In genomic region chr6:53825514-53826321, GRCh38 we compare ENCODE assay signal across 18 cellular contexts. TPM values are rescaled to one million over a fixed set of nuclear protein-coding genes. Genes with fewer than 3 reads are reported as not detected.
DNase-seq lines count a peak whose midpoint lies in the region; ATAC-seq, FAIRE-seq and TF ChIP-seq lines count a peak whose summit lies in the region.
"Had no signal": no experiment of that assay in that cellular context is flagged by ENCODE, and none has a peak within 500 bp of the region (broad histone marks: within the 10 kb centered on the region; RNA-seq: fewer than 3 reads in every experiment).

No MANE protein-coding gene starts in this region.

- POLR2A ChIA-PET in GM12878 (lab: Charles Lee): no interaction called here

- H3K4me1 ChIP-seq in GM12878 (ENCODE audit: control insufficient read depth, insufficient read depth, low read length) (no peaks in the 10 kb centered on the region), thoracic aorta (ENCODE audit: control insufficient read depth in 1 of 2, low read depth in 2 of 2) (peaks cover 29 to 85% of the 10 kb centered on the region in 2 donors)
- H3K4me1 ChIP-seq: BLaER1 treated with 17β-estradiol and CSF1 and Interleukin-3, amounts not matched to agents 10 nM and 100 nM; right lobe of liver had no signal

- H3K4me3 ChIP-seq in GM12878 (no peak overlapping the region), thoracic aorta (peak overlapping the region; percentile 64)
- H3K4me3 ChIP-seq: BLaER1 treated with 17β-estradiol and CSF1 and Interleukin-3, amounts not matched to agents 10 nM and 100 nM; right lobe of liver; vagina had no signal

- ATAC-seq in GM18907 (IDR thresholded peaks at IDR 0.05; ENCODE audit: unreplicated experiment): peak; percentile 70
- ATAC-seq in HG02798 (IDR thresholded peaks at IDR 0.05; ENCODE audit: poor library complexity, unreplicated experiment): peak; percentile 60
- peak; percentile 51 for ATAC-seq in GM12878
- no peak for ATAC-seq in thoracic aorta (ENCODE audit: insufficient number of reproducible peaks, low FRiP score, low read depth)
- ATAC-seq: activated T-helper 17 cell treated with anti-CD3 and anti-CD28 coated beads, Interleukin-2, amount 50 U/mL, for 72 hours; right lobe of liver; T-cell; WTC11 had no signal

- H2AFZ ChIP-seq in GM12878 (ENCODE audit: control insufficient read depth, low read depth, low read length): no peak overlapping the region

- no peak overlapping the region for H3K9ac ChIP-seq in GM12878 (ENCODE audit: control insufficient read depth, insufficient read depth, low read length)
- H3K9ac ChIP-seq: BLaER1 treated with 17β-estradiol and CSF1 and Interleukin-3, amounts not matched to agents 10 nM and 100 nM had no signal

- H3K27me3 Mint-ChIP-seq in activated naive CD4-positive, alpha-beta T cell treated with anti-CD3 and anti-CD28 coated beads for 36 hours (ENCODE audit: low read depth): no peaks in the 10 kb centered on the region
- H3K27me3 Mint-ChIP-seq: activated T-helper 17 cell treated with anti-CD3 and anti-CD28 coated beads, Interleukin-2, amount 50 U/mL, for 72 hours; T-cell had no signal

- no peak overlapping the region for H3K27ac Mint-ChIP-seq in activated naive CD4-positive, alpha-beta T cell treated with anti-CD3 and anti-CD28 coated beads for 36 hours
- H3K27ac Mint-ChIP-seq: activated T-helper 17 cell treated with anti-CD3 and anti-CD28 coated beads, Interleukin-2, amount 50 U/mL, for 72 hours; T-cell; WTC11 had no signal

- no peak for FAIRE-seq in GM12878 (lab: Jason Lieb, UNC)

- no peak for TF ChIP-seq CTCF in GM12878 (IDR thresholded peaks at IDR 0.05 in 2 of 3, conservative IDR thresholded peaks at IDR 0.05 in 1 of 3; ENCODE audit: control insufficient read depth in 2 of 3, extremely low read depth in 1 of 3, insufficient read depth in 1 of 3, low read depth in 3 of 3, low read length in 3 of 3)
- TF ChIP-seq CTCF in thoracic aorta (IDR thresholded peaks at IDR 0.05): no peak
- no peak for TF ChIP-seq CTCF in GM13977 (IDR thresholded peaks at IDR 0.05; ENCODE audit: extremely low read depth, insufficient read depth, missing control alignments)

- H3K36me3 ChIP-seq in GM12878 (ENCODE audit: control insufficient read depth in 2 of 2, insufficient read depth in 2 of 2, low read length in 1 of 2) (no peaks in the 10 kb centered on the region), thoracic aorta (no peaks in the 10 kb centered on the region)
- H3K36me3 ChIP-seq: BLaER1 treated with 17β-estradiol and CSF1 and Interleukin-3, amounts not matched to agents 10 nM and 100 nM; right lobe of liver; vagina had no signal

- TF ChIP-seq POLR2A in GM12878 (IDR thresholded peaks at IDR 0.05; ENCODE audit: low read depth, low read length): no peak

- intact Hi-C loops in GM12878 (cut with micrococcal nuclease; ENCODE audit: unreplicated experiment): no loop called here
- intact Hi-C loops in activated naive CD4-positive, alpha-beta T cell treated with anti-CD3 and anti-CD28 coated beads for 36 hours (cut with micrococcal nuclease): no loop called here

- TF ChIP-seq RAD21 in GM12878 (IDR thresholded peaks at IDR 0.05; ENCODE audit: insufficient read depth, low read depth, low read length): no peak

- H3K4me1 Mint-ChIP-seq in activated naive CD4-positive, alpha-beta T cell treated with anti-CD3 and anti-CD28 coated beads for 36 hours (ENCODE audit: low read depth): peaks cover 3% of the 10 kb centered on the region

- no peaks in the 10 kb centered on the region for H3K79me2 ChIP-seq in GM12878 (ENCODE audit: control insufficient read depth, insufficient read depth, low read length)

- H4K20me1 ChIP-seq in GM12878 (ENCODE audit: control insufficient read depth, insufficient read depth): no peaks in the 10 kb centered on the region

- no peaks in the 10 kb centered on the region for H3K36me3 Mint-ChIP-seq in activated naive CD4-positive, alpha-beta T cell treated with anti-CD3 and anti-CD28 coated beads for 36 hours (ENCODE audit: low read depth)
- H3K36me3 Mint-ChIP-seq: WTC11 had no signal

- no peak for DNase-seq in GM12878 (ENCODE audit: low read depth, low spot score)
- DNase-seq in thoracic aorta (ENCODE audit: low spot score): no peak
- DNase-seq in activated naive CD4-positive, alpha-beta T cell treated with anti-CD3 and anti-CD28 coated beads for 36 hours: no peak
- DNase-seq in GM13977 (ENCODE audit: low spot score): no peak
- no peak for DNase-seq in GOT3 (lab: John Stamatoyannopoulos, UW)
- DNase-seq: DMS53, H9, islet precursor cell, NCI-H187 treated with DMSO at 0.1 percent for 48 hours, right lobe of liver, T-cell had no signal

- CTCF ChIA-PET in GM12878 (lab: Yijun Ruan, JAX): interaction anchor here (0.7 kb wide), 1 partner anchor 107 kb away, joined by 3 read pairs; no protein-coding TSS in a partner anchor
- CTCF ChIA-PET in activated naive CD4-positive, alpha-beta T cell treated with anti-CD3 and anti-CD28 coated beads for 36 hours (lab: Charles Lee): no interaction called here

- H3K27ac ChIP-seq in GM12878 (ENCODE audit: control insufficient read depth, insufficient read depth) (no peak overlapping the region), thoracic aorta (peak overlapping the region; percentile 15 to 60)
- H3K27ac ChIP-seq: BLaER1 treated with 17β-estradiol and CSF1 and Interleukin-3, amounts not matched to agents 10 nM and 100 nM; right lobe of liver; RWPE1; vagina had no signal

- H3K27me3 ChIP-seq in GM12878 (replicated peaks in 1 of 2; ENCODE audit: control insufficient read depth in 2 of 2, insufficient read depth in 2 of 2, low read length in 1 of 2): no peaks in the 10 kb centered on the region
- no peaks in the 10 kb centered on the region for H3K27me3 ChIP-seq in thoracic aorta (replicated peaks; ENCODE audit: insufficient read depth)
- H3K27me3 ChIP-seq: BLaER1 treated with 17β-estradiol and CSF1 and Interleukin-3, amounts not matched to agents 10 nM and 100 nM; right lobe of liver; vagina had no signal

- no peak overlapping the region for H3K4me3 Mint-ChIP-seq in activated naive CD4-positive, alpha-beta T cell treated with anti-CD3 and anti-CD28 coated beads for 36 hours
- H3K4me3 Mint-ChIP-seq: activated T-helper 17 cell treated with anti-CD3 and anti-CD28 coated beads, Interleukin-2, amount 50 U/mL, for 72 hours; H9; T-cell; WTC11 had no signal

- no peak overlapping the region for H3K4me2 ChIP-seq in GM12878 (ENCODE audit: control insufficient read depth, insufficient read depth)
- H3K4me2 ChIP-seq: BLaER1 treated with 17β-estradiol and CSF1 and Interleukin-3, amounts not matched to agents 10 nM and 100 nM had no signal

- H3K9me3 Mint-ChIP-seq in activated naive CD4-positive, alpha-beta T cell treated with anti-CD3 and anti-CD28 coated beads for 36 hours: no peaks in the 10 kb centered on the region
- H3K9me3 Mint-ChIP-seq: activated T-helper 17 cell treated with anti-CD3 and anti-CD28 coated beads, Interleukin-2, amount 50 U/mL, for 72 hours; H9; WTC11 had no signal

- TF ChIP-seq EP300 in GM12878 (IDR thresholded peaks at IDR 0.05; ENCODE audit: borderline replicate concordance in 1 of 2, control insufficient read depth in 1 of 2, low read depth in 2 of 2, low read length in 2 of 2): no peak

- RAD21 ChIA-PET in GM12878 (lab: Charles Lee; ENCODE audit: unreplicated experiment): no interaction called here

- in situ Hi-C loops in GM12878 (cut with MboI) (no loop called here), GM13977 (cut with MboI; ENCODE audit: low pct_unique_long_range_greater_than_20kb, low sequenced_read_pairs, unreplicated experiment) (no loop called here)

- WGBS in GM12878 (ENCODE audit: insufficient coverage, insufficient replicate concordance, low lambda C conversion rate, missing lambda C conversion rate): 38% methylated on average over 7 of the region's 7 CpGs

- H3K9me3 ChIP-seq in GM12878 (replicated peaks; ENCODE audit: control insufficient read depth, insufficient read depth, low read length): no peaks in the 10 kb centered on the region
- no peaks in the 10 kb centered on the region for H3K9me3 ChIP-seq in thoracic aorta
- H3K9me3 ChIP-seq: right lobe of liver, vagina had no signal

- SMC1A ChIA-PET in GM12878 (lab: Charles Lee; ENCODE audit: uncharacterized antibody, unreplicated experiment): interaction anchor here (1.2 kb wide), 1 partner anchor 9 kb away, joined by 4 read pairs; no protein-coding TSS in a partner anchor

- no TSS peak for BruUV-seq in GM12878 (replicated peaks; lab: Mats Ljungman, UMichigan)

TF ChIP-seq in GM12878, 131 proteins besides CTCF, POLR2A, EP300 and RAD21 (continues in another document):
- TF ChIP-seq POLR2AphosphoS2 (IDR thresholded peaks at IDR 0.05; ENCODE audit: low read depth, low read length) (no peak), NR2C1 (IDR thresholded peaks at IDR 0.05) (no peak), ZSCAN29 (IDR thresholded peaks at IDR 0.05) (no peak), TCF3 (IDR thresholded peaks at IDR 0.05; ENCODE audit: borderline replicate concordance, insufficient read depth, low read depth, low read length) (no peak), POLR2AphosphoS5 (IDR thresholded peaks at IDR 0.05; ENCODE audit: low read length) (no peak), SPI1 (IDR thresholded peaks at IDR 0.05; ENCODE audit: borderline replicate concordance, insufficient read depth, low read depth, low read length) (no peak)

RNA-seq across cellular contexts. Expression of gene LRRC1, which starts 30.9 kb away (rescaled TPM):
- 6.3 and 6.6 TPM in 2 replicates for total RNA-seq in GM12878 (2013; cell fraction: nucleolus; rRNA removed)
- 0.79 and 0.87 TPM in 2 replicates for total RNA-seq in GM12878 (2014; rRNA removed)
- total RNA-seq in GM12878 (2014; rRNA removed; fragmentation: Illumina TruSeq; extraction: Trizol): 0.72 and 0.78 TPM in 2 replicates
- 0.29 and 0.69 TPM in 2 replicates for total RNA-seq in GM12878 (2021)
- 0.12 TPM for polyA plus RNA-seq in GM12878 (2011; ENCODE audit: low read depth)
- 9.3 and 10.4 TPM in 2 replicates for polyA plus RNA-seq in GM12878 (2011; rRNA removed)
- 6.0 TPM in 2 replicates for polyA plus RNA-seq in GM12878 (2011; cell fraction: cytosol; rRNA removed)
- polyA plus RNA-seq in GM12878 (2011; cell fraction: nucleus; rRNA removed): 26.0 and 27.7 TPM in 2 replicates
- polyA plus RNA-seq in GM12878 (2012): 0.23 and 0.27 TPM in 2 replicates
- 0.48 and 0.57 TPM in 2 replicates for polyA plus RNA-seq in GM12878 (2014; fragmentation: Illumina TruSeq; extraction: Trizol)
- polyA plus RNA-seq in GM12878 (2014; fragmentation: Nextera tagmentation; extraction: Ambion mirVana): under 1 TPM; 0.35 to 0.89 TPM
- polyA plus RNA-seq in GM12878 (2014; rRNA removed): 0.35 and 0.56 TPM in 2 replicates
- under 1 TPM; 0.42 to 0.52 TPM for polyA plus RNA-seq in GM12878 (2016; fragmentation: Nextera tagmentation; extraction: Ambion mirVana)
- 7.2 and 11.3 TPM in 2 replicates for polyA minus RNA-seq in GM12878 (2011; rRNA and poly(A)+ RNA removed)
- polyA minus RNA-seq in GM12878 (2011; cell fraction: cytosol; rRNA and poly(A)+ RNA removed): 2.4 and 2.7 TPM in 2 replicates
- polyA minus RNA-seq in GM12878 (2011; cell fraction: nucleus; rRNA and poly(A)+ RNA removed): 12.2 and 14.1 TPM in 2 replicates
- total RNA-seq in thoracic aorta: 10 to 100 TPM; 18.5 to 22.8 TPM
- 1 to 10 TPM; 2.3 to 2.9 TPM for total RNA-seq in activated naive CD4-positive, alpha-beta T cell treated with anti-CD3 and anti-CD28 coated beads for 36 hours
